Comparison of ENCODE assay signal across 1 cellular context in genomic region chr9:68551191-68551590, GRCh38.
TF ChIP-seq lines count a peak whose summit lies in the region.

No MANE protein-coding gene starts in this region.

TF ChIP-seq in HepG2, 621 proteins besides CTCF, POLR2A, EP300 and RAD21:
- TF ChIP-seq SMYD3 (CRISPR knock-in tag; IDR thresholded peaks at IDR 0.05) (no peak), AGO1 (IDR thresholded peaks at IDR 0.05; ENCODE audit: low read depth, low read length, poor library complexity, severe bottlenecking) (no peak), GABPA (IDR thresholded peaks at IDR 0.05; ENCODE audit: low read depth, low read length) (no peak), GABPA (CRISPR knock-in tag; IDR thresholded peaks at IDR 0.05; ENCODE audit: low read depth) (no peak), ZNF142 (CRISPR knock-in tag; IDR thresholded peaks at IDR 0.05) (no peak), ZBTB3 (CRISPR knock-in tag; IDR thresholded peaks at IDR 0.05; ENCODE audit: borderline replicate concordance, low read depth) (no peak), ZNF780A (CRISPR knock-in tag; IDR thresholded peaks at IDR 0.05) (no peak), FLYWCH1 (CRISPR knock-in tag; IDR thresholded peaks at IDR 0.05) (no peak), RCOR2 (CRISPR knock-in tag; IDR thresholded peaks at IDR 0.05) (no peak), THAP8 (CRISPR knock-in tag; IDR thresholded peaks at IDR 0.05; ENCODE audit: borderline replicate concordance) (no peak), PBX3 (CRISPR knock-in tag; IDR thresholded peaks at IDR 0.05; ENCODE audit: borderline replicate concordance) (no peak), ZNF512B (CRISPR knock-in tag; IDR thresholded peaks at IDR 0.05; ENCODE audit: borderline replicate concordance) (no peak), XBP1 (CRISPR knock-in tag; IDR thresholded peaks at IDR 0.05) (no peak), HIVEP1 (CRISPR knock-in tag; IDR thresholded peaks at IDR 0.05) (no peak), PHF5A (CRISPR knock-in tag; IDR thresholded peaks at IDR 0.05; ENCODE audit: low read depth, unreplicated experiment) (no peak), NR2F1 (CRISPR knock-in tag; IDR thresholded peaks at IDR 0.05) (no peak), ZNF274 (CRISPR knock-in tag; IDR thresholded peaks at IDR 0.05) (no peak), NBN (conservative IDR thresholded peaks at IDR 0.05) (no peak)
